ENCODE assay signal across 24 cellular contexts in genomic region chr19:35019144-35019543, GRCh38. TPM values are rescaled to one million over a fixed set of nuclear protein-coding genes. Genes with fewer than 3 reads are reported as not detected.
"Had no signal": no experiment of that assay in that cellular context is flagged by ENCODE, and none has a peak within 500 bp of the region (broad histone marks: within the 10 kb centered on the region; RNA-seq: fewer than 3 reads in every experiment).

No MANE protein-coding gene starts in this region.

- DNase-seq: effector memory CD4-positive, alpha-beta T cell; gastrocnemius medialis; glutamatergic neuron; immature natural killer cell; left ventricle myocardium inferior; lower lobe of right lung; midbrain; psoas muscle; retina; stimulated activated CD4-positive, alpha-beta T cell treated with anti-CD3 and anti-CD28 coated beads, Interleukin-2, amount 100 ng/mL, for 24 hours; stimulated activated CD4-positive, alpha-beta T cell treated with anti-CD3 and anti-CD28 coated beads, Interleukin-4, amount 100 ng/mL, for 4 hours; stimulated activated naive CD4-positive, alpha-beta T cell; stomach; substantia nigra; transverse colon had no signal

- H3K4me1 Mint-ChIP-seq: nephron had no signal

- H3K9me3 Mint-ChIP-seq: immature natural killer cell, memory B cell, nephron had no signal

- H3K4me3 ChIP-seq: esophagus muscularis mucosa, gastrocnemius medialis, left ventricle myocardium inferior, lower lobe of right lung, psoas muscle, skin epidermis, stomach, thoracic aorta, transverse colon had no signal

- ATAC-seq: gastrocnemius medialis, lower lobe of right lung, psoas muscle, sciatic nerve had no signal

- H3K4me3 Mint-ChIP-seq: immature natural killer cell, memory B cell, nephron had no signal

- H3K27ac Mint-ChIP-seq: nephron had no signal

- H3K9me3 ChIP-seq: esophagus muscularis mucosa, gastrocnemius medialis, left ventricle myocardium inferior, lower lobe of right lung, psoas muscle, stomach, thoracic aorta, transverse colon had no signal

- H3K4me1 ChIP-seq: gastrocnemius medialis, psoas muscle had no signal

- H3K27me3 Mint-ChIP-seq: memory B cell had no signal

- H3K27me3 ChIP-seq: esophagus muscularis mucosa, gastrocnemius medialis, stomach, transverse colon had no signal

- H3K27ac ChIP-seq: esophagus muscularis mucosa, gastrocnemius medialis, left ventricle myocardium inferior, lower lobe of right lung, psoas muscle, stomach, thoracic aorta, transverse colon had no signal

RNA-seq across cellular contexts. Expression of gene HPN, which starts 22.4 kb away (rescaled TPM):
- total RNA-seq: fibroblast of villous mesenchyme, urinary bladder had no signal
- polyA plus RNA-seq: immature natural killer cell, keratinocyte had no signal
